ENCODE assay signal across 1 cellular context in genomic region chr1:212727386-212728181, GRCh38.
TF ChIP-seq lines count a peak whose summit lies in the region.

No MANE protein-coding gene starts in this region.

TF ChIP-seq in K562, 482 proteins besides CTCF, POLR2A, EP300 and RAD21 (continued from another document):
- TF ChIP-seq TSHZ1 (CRISPR knock-in tag; IDR thresholded peaks at IDR 0.05): no peak
